In the genomic region with DNA sequence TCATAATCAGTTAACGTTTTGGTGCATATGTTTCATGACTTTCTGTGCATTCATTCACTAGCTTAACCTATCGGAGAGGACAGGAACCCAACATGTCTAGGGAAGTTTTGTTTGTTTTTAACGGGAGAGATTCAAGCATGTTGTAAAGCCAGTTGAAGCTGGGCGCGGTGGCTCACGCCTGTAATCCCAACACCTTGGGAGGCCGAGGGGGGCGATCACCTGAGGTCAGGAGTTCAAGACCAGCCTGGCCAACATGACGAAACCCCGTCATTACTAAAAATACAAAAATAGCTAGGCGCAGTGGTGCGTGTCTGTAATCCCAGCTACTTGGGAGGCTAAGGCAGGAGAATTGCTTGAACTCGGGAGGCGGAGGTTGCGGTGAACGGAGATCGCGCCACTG, we compare ENCODE assay signal across 19 cellular contexts. TPM values are rescaled to one million over a fixed set of nuclear protein-coding genes. Genes with fewer than 3 reads are reported as not detected.
A peak's percentile ranks its signal among the peaks of the same experiment; 100 is the strongest.
DNase-seq lines count a peak whose midpoint lies in the region; ATAC-seq and TF ChIP-seq lines count a peak whose summit lies in the region.
"Had no signal": no experiment of that assay in that cellular context is flagged by ENCODE, and none has a peak within 500 bp of the region (broad histone marks: within the 10 kb centered on the region; RNA-seq: fewer than 3 reads in every experiment).

No MANE protein-coding gene starts in this region.

- H3K4me3 ChIP-seq in OCI-LY7 (ENCODE audit: low read depth, low read length, poor library complexity, severe bottlenecking): no peak overlapping the region
- no peak overlapping the region for H3K4me3 ChIP-seq in coronary artery

- no peaks in the 10 kb centered on the region for H3K9me2 ChIP-seq in OCI-LY7 (ENCODE audit: insufficient read depth, low read length)

- H4K20me1 ChIP-seq in OCI-LY7 (ENCODE audit: insufficient read depth, low read length): peaks cover 16% of the 10 kb centered on the region

- 0 out of 2 replicates have a peak overlapping the region, but pooled peaks have one; percentile 6 for H2AFZ ChIP-seq in OCI-LY7 (ENCODE audit: low read length)

- H3K4me3 Mint-ChIP-seq in activated T-cell treated with anti-CD3 and anti-CD28 coated beads, Interleukin-2, amount 50 U/mL, for 4 hours: peak overlapping the region; percentile 58
- H3K4me3 Mint-ChIP-seq in glutamatergic neuron (ENCODE audit: unreplicated experiment): peak overlapping the region; percentile 4
- peak overlapping the region; percentile 14 for H3K4me3 Mint-ChIP-seq in stimulated activated memory B cell treated with anti-CD40 and anti-IgM and Interleukin-4, amounts not matched to agents 10 μg/mL and 1 μg/mL and 100 μg/mL, for 72 hours

- BruUV-seq in OCI-LY7 (replicated peaks; lab: Mats Ljungman, UMichigan): no TSS peak

- intact Hi-C loops in OCI-LY7 (cut with micrococcal nuclease; ENCODE audit: unreplicated experiment): no loop called here

- no peak overlapping the region for H3K27ac Mint-ChIP-seq in glutamatergic neuron (ENCODE audit: unreplicated experiment)
- H3K27ac Mint-ChIP-seq in stimulated activated memory B cell treated with anti-CD40 and anti-IgM and Interleukin-4, amounts not matched to agents 10 μg/mL and 1 μg/mL and 100 μg/mL, for 72 hours: no peak overlapping the region

- H3K36me3 Mint-ChIP-seq in activated T-cell treated with anti-CD3 and anti-CD28 coated beads, Interleukin-2, amount 50 U/mL, for 4 hours (ENCODE audit: insufficient read depth): peaks cover 13% of the 10 kb centered on the region
- H3K36me3 Mint-ChIP-seq in glutamatergic neuron (ENCODE audit: unreplicated experiment): no peaks in the 10 kb centered on the region
- H3K36me3 Mint-ChIP-seq in stimulated activated memory B cell treated with anti-CD40 and anti-IgM and Interleukin-4, amounts not matched to agents 10 μg/mL and 1 μg/mL and 100 μg/mL, for 72 hours: peaks cover 13% of the 10 kb centered on the region

- no peaks in the 10 kb centered on the region for H3K27me3 Mint-ChIP-seq in activated T-cell treated with anti-CD3 and anti-CD28 coated beads, Interleukin-2, amount 50 U/mL, for 4 hours (ENCODE audit: low read depth)
- peaks cover 6% of the 10 kb centered on the region for H3K27me3 Mint-ChIP-seq in glutamatergic neuron (ENCODE audit: unreplicated experiment)
- no peaks in the 10 kb centered on the region for H3K27me3 Mint-ChIP-seq in stimulated activated memory B cell treated with anti-CD40 and anti-IgM and Interleukin-4, amounts not matched to agents 10 μg/mL and 1 μg/mL and 100 μg/mL, for 72 hours
- H3K27me3 Mint-ChIP-seq: effector memory CD8-positive, alpha-beta T cell had no signal

- peaks cover 21% of the 10 kb centered on the region for H3K36me3 ChIP-seq in OCI-LY7 (ENCODE audit: insufficient read depth, low read length)

- H3K79me2 ChIP-seq in OCI-LY7 (ENCODE audit: insufficient read depth, low read depth, low read length): peaks cover 38% of the 10 kb centered on the region

- no peak for ATAC-seq in activated T-cell treated with anti-CD3 and anti-CD28 coated beads, Interleukin-2, amount 50 U/mL, for 4 hours
- no peak for ATAC-seq in stimulated activated memory B cell treated with anti-CD40 and anti-IgM and Interleukin-4, amounts not matched to agents 10 μg/mL and 1 μg/mL and 100 μg/mL, for 72 hours
- ATAC-seq: effector memory CD8-positive, alpha-beta T cell had no signal

- DNase-seq in activated T-cell treated with anti-CD3 and anti-CD28 coated beads, Interleukin-2, amount 50 U/mL, for 4 hours: no peak
- DNase-seq in activated T-cell treated with anti-CD3 and anti-CD28 coated beads for 4 hours: no peak
- no peak for DNase-seq in OCI-LY7 (ENCODE audit: low spot score)
- DNase-seq in glutamatergic neuron: no peak
- no peak for DNase-seq in retina
- DNase-seq in coronary artery (ENCODE audit: low spot score): no peak
- DNase-seq in globus pallidus (ENCODE audit: low spot score): no peak
- DNase-seq: caudate nucleus; COR-L47; effector memory CD8-positive, alpha-beta T cell; kidney glomerular epithelial cell; NCI-H1417 treated with DMSO at 0.1 percent for 48 hours; NCI-H2171; NCI-H774; nucleus accumbens; PC-9; WERI-Rb-1 had no signal

- POLR2A ChIA-PET in OCI-LY7 (lab: Charles Lee): interaction anchor here (0.6 kb wide), 1 partner anchor 178 kb away, joined by 3 read pairs; no protein-coding TSS in a partner anchor

- no peaks in the 10 kb centered on the region for H3K9me3 Mint-ChIP-seq in activated T-cell treated with anti-CD3 and anti-CD28 coated beads, Interleukin-2, amount 50 U/mL, for 4 hours
- peaks cover 4% of the 10 kb centered on the region for H3K9me3 Mint-ChIP-seq in glutamatergic neuron (ENCODE audit: unreplicated experiment)
- H3K9me3 Mint-ChIP-seq in stimulated activated memory B cell treated with anti-CD40 and anti-IgM and Interleukin-4, amounts not matched to agents 10 μg/mL and 1 μg/mL and 100 μg/mL, for 72 hours: no peaks in the 10 kb centered on the region
- H3K9me3 Mint-ChIP-seq: effector memory CD8-positive, alpha-beta T cell had no signal

- CTCF ChIA-PET in OCI-LY7 (lab: Charles Lee; ENCODE audit: unreplicated experiment): no interaction called here

- H3K4me1 ChIP-seq in OCI-LY7 (ENCODE audit: insufficient read depth, low read length, poor library complexity, severe bottlenecking): peaks cover 24% of the 10 kb centered on the region

- peaks cover 36% of the 10 kb centered on the region for H3K4me1 Mint-ChIP-seq in activated T-cell treated with anti-CD3 and anti-CD28 coated beads, Interleukin-2, amount 50 U/mL, for 4 hours (ENCODE audit: low read depth)
- peaks cover 15% of the 10 kb centered on the region for H3K4me1 Mint-ChIP-seq in glutamatergic neuron (ENCODE audit: low read depth, unreplicated experiment)
- peaks cover 23% of the 10 kb centered on the region for H3K4me1 Mint-ChIP-seq in stimulated activated memory B cell treated with anti-CD40 and anti-IgM and Interleukin-4, amounts not matched to agents 10 μg/mL and 1 μg/mL and 100 μg/mL, for 72 hours

- no peaks in the 10 kb centered on the region for H3K9me3 ChIP-seq in OCI-LY7 (ENCODE audit: low read length)
- H3K9me3 ChIP-seq: vagina had no signal

- no peak overlapping the region for H3K27ac ChIP-seq in OCI-LY7 (ENCODE audit: low read depth, low read length, poor library complexity, severe bottlenecking)
- no peak overlapping the region for H3K27ac ChIP-seq in coronary artery

- peak overlapping the region; percentile 77; the same call in 1 of the 2 replicates for H3K4me2 ChIP-seq in OCI-LY7 (ENCODE audit: low read length)

- no peak for TF ChIP-seq CTCF in OCI-LY7 (conservative IDR thresholded peaks at IDR 0.05; ENCODE audit: low read length)
- no peak for TF ChIP-seq CTCF in glutamatergic neuron (IDR thresholded peaks at IDR 0.05; ENCODE audit: partially characterized antibody, unreplicated experiment)
- no peak for TF ChIP-seq CTCF in coronary artery (IDR thresholded peaks at IDR 0.05)

RNA-seq across cellular contexts. Expression of gene TNRC6A, which starts 1.4 kb away (rescaled TPM):
- total RNA-seq in activated T-cell treated with anti-CD3 and anti-CD28 coated beads, Interleukin-2, amount 50 U/mL, for 4 hours: 10 to 100 TPM; 39.3 to 53.8 (median 43.8) TPM
- total RNA-seq in OCI-LY7 (2014; rRNA removed; shearing (Covaris generic)): 38.1 and 45.2 TPM in 2 replicates
- total RNA-seq in OCI-LY7 (2022) (60.3 and 64.3 TPM in 2 replicates), glutamatergic neuron (ENCODE audit: unreplicated experiment) (91.6 TPM)

Comparison
In these comparisons a context has a peak if more than half of its experiments do, and no peak if none do; other contexts are left out.
1. H3K4me3 Mint-ChIP-seq: peak in every context shown above with its lines; median percentile 58 in activated T-cell treated with anti-CD3 and anti-CD28 coated beads, Interleukin-2, amount 50 U/mL, for 4 hours; 14 in stimulated activated memory B cell treated with anti-CD40 and anti-IgM and Interleukin-4, amounts not matched to agents 10 μg/mL and 1 μg/mL and 100 μg/mL, for 72 hours; 4 in glutamatergic neuron.